In genomic region chr12:120971299-120972180, GRCh38 we compare ENCODE assay signal across 8 cellular contexts. TPM values are rescaled to one million over a fixed set of nuclear protein-coding genes. Genes with fewer than 3 reads are reported as not detected.
DNase-seq lines count a peak whose midpoint lies in the region; ATAC-seq and TF ChIP-seq lines count a peak whose summit lies in the region.

No MANE protein-coding gene starts in this region.

- no peak overlapping the region for H3K27ac ChIP-seq in CD8-positive, alpha-beta T cell (ENCODE audit: low read depth, low read length)
- H3K27ac ChIP-seq in esophagus muscularis mucosa (replicated peaks in 1 of 4) = no peak overlapping the region

- no peaks in the 10 kb centered on the region for H3K9me3 ChIP-seq in CD8-positive, alpha-beta T cell (ENCODE audit: low read length)
- no peaks in the 10 kb centered on the region for H3K9me3 ChIP-seq in esophagus muscularis mucosa

- intact Hi-C loops in CD8-positive, alpha-beta T cell (cut with DNase I, micrococcal nuclease) = loop anchor here (1.0 to 10.0 kb wide), 11 partner anchors 11 to 617 kb away; partner anchors contain the start of gene UNC119B (in 1 of the 2)
- intact Hi-C loops in esophagus muscularis mucosa (cut with DNase I) = loop anchor here (2.0 to 5.0 kb wide), 2 partner anchors 324 to 387 kb away; no protein-coding TSS in a partner anchor

- no peaks in the 10 kb centered on the region for H3K36me3 ChIP-seq in CD8-positive, alpha-beta T cell (ENCODE audit: insufficient read depth, low read length)
- no peaks in the 10 kb centered on the region for H3K36me3 ChIP-seq in esophagus muscularis mucosa

- H3K27me3 ChIP-seq in CD8-positive, alpha-beta T cell (ENCODE audit: insufficient read depth, low read length) = no peaks in the 10 kb centered on the region
- H3K27me3 ChIP-seq in esophagus muscularis mucosa = no peaks in the 10 kb centered on the region

- no peaks in the 10 kb centered on the region for H3K9me3 Mint-ChIP-seq in CD8-positive, alpha-beta T cell
- no peaks in the 10 kb centered on the region for H3K9me3 Mint-ChIP-seq in naive thymus-derived CD8-positive, alpha-beta T cell

- POLR2A ChIA-PET in CD8-positive, alpha-beta T cell (lab: Charles Lee) = interaction anchor here (0.9 to 1.0 kb wide), 2 partner anchors 10 to 325 kb away, joined by 3 to 4 read pairs; no protein-coding TSS in a partner anchor
- POLR2A ChIA-PET in naive thymus-derived CD8-positive, alpha-beta T cell (lab: Charles Lee) = interaction anchor here (0.5 to 1.2 kb wide), 6 partner anchors 24 to 653 kb away, joined by 3 to 11 read pairs (median 6); no protein-coding TSS in a partner anchor

- peak; percentile 69 for TF ChIP-seq CTCF in CD8-positive, alpha-beta T cell (IDR thresholded peaks at IDR 0.05)
- peak; percentile 69 to 77 (median 72) for TF ChIP-seq CTCF in esophagus muscularis mucosa (IDR thresholded peaks at IDR 0.05)

- TF ChIP-seq POLR2A in esophagus muscularis mucosa (IDR thresholded peaks at IDR 0.05; ENCODE audit: low read depth) = no peak

- peaks cover 5% of the 10 kb centered on the region for H3K4me1 Mint-ChIP-seq in CD8-positive, alpha-beta T cell (ENCODE audit: low read depth)
- peaks cover 1 to 9% (median 6%) of the 10 kb centered on the region in 4 donors for H3K4me1 Mint-ChIP-seq in naive thymus-derived CD8-positive, alpha-beta T cell

- 44% methylated on average over 13 of the region's 13 CpGs for WGBS in esophagus muscularis mucosa

- no peak for TF ChIP-seq EP300 in esophagus muscularis mucosa (IDR thresholded peaks at IDR 0.05)

- peak in 5 of 7 experiments; percentile 11 to 32 (median 27) for DNase-seq in CD8-positive, alpha-beta T cell
- DNase-seq in H4 (ENCODE audit: low spot score) (peak; percentile 53), NCI-H226 (peak; percentile 45), esophagus muscularis mucosa (ENCODE audit: extremely low spot score) (no peak)
- peak; percentile 22 for DNase-seq in activated CD4-positive, alpha-beta T cell treated with anti-CD3 and anti-CD28 coated beads for 48 hours
- DNase-seq in naive thymus-derived CD8-positive, alpha-beta T cell = peak in 8 of 10 donors; percentile 19 to 75 (median 46)

- peak; percentile 95 for ATAC-seq in CD8-positive, alpha-beta T cell
- peak; percentile 92 to 95 for ATAC-seq in naive thymus-derived CD8-positive, alpha-beta T cell
- no peak for ATAC-seq in HG03432 (IDR thresholded peaks at IDR 0.05; ENCODE audit: unreplicated experiment)
- no peak for ATAC-seq in GM21737 (IDR thresholded peaks at IDR 0.05; ENCODE audit: unreplicated experiment)

- H3K36me3 Mint-ChIP-seq in CD8-positive, alpha-beta T cell = no peaks in the 10 kb centered on the region
- no peaks in the 10 kb centered on the region for H3K36me3 Mint-ChIP-seq in naive thymus-derived CD8-positive, alpha-beta T cell

- no peak overlapping the region for H3K4me3 ChIP-seq in CD8-positive, alpha-beta T cell (ENCODE audit: low read depth, low read length)
- no peak overlapping the region for H3K4me3 ChIP-seq in esophagus muscularis mucosa

- H3K4me1 ChIP-seq in CD8-positive, alpha-beta T cell (ENCODE audit: insufficient read depth, low read length) = no peaks in the 10 kb centered on the region
- H3K4me1 ChIP-seq in esophagus muscularis mucosa = no peaks in the 10 kb centered on the region

- CTCF ChIA-PET in CD8-positive, alpha-beta T cell (lab: Charles Lee) = interaction anchor here (0.6 to 5.3 kb wide), 52 partner anchors 8 to 614 kb away, joined by 3 to 66 read pairs (median 4); partner anchors contain the start of genes C12orf43 and POP5

- no peak overlapping the region for H3K4me3 Mint-ChIP-seq in CD8-positive, alpha-beta T cell
- H3K4me3 Mint-ChIP-seq in naive thymus-derived CD8-positive, alpha-beta T cell = no peak overlapping the region

- H3K27me3 Mint-ChIP-seq in CD8-positive, alpha-beta T cell (ENCODE audit: low read depth) = no peaks in the 10 kb centered on the region
- peaks cover 0 to 2% (median 0%) of the 10 kb centered on the region in 5 donors for H3K27me3 Mint-ChIP-seq in naive thymus-derived CD8-positive, alpha-beta T cell

- no peak overlapping the region for H3K27ac Mint-ChIP-seq in CD8-positive, alpha-beta T cell
- H3K27ac Mint-ChIP-seq in naive thymus-derived CD8-positive, alpha-beta T cell = peak overlapping the region in 1 of 10 donors; percentile 32

RNA-seq across cellular contexts. Expression of gene HNF1A, which starts 6.8 kb away (rescaled TPM):
- total RNA-seq in CD8-positive, alpha-beta T cell = not detected
- total RNA-seq in H4 (2014; rRNA removed; shearing (Covaris generic)) = not detected in 2 replicates
- total RNA-seq in esophagus muscularis mucosa = not detected
- not detected for total RNA-seq in naive thymus-derived CD8-positive, alpha-beta T cell
- not detected for polyA plus RNA-seq in naive thymus-derived CD8-positive, alpha-beta T cell

RNA-seq across cellular contexts. Expression of gene C12orf43, which starts 44.7 kb away (rescaled TPM):
- 10 to 100 TPM; 20.7 to 21.4 TPM for total RNA-seq in CD8-positive, alpha-beta T cell
- 8.1 and 15.5 TPM in 2 replicates for total RNA-seq in H4 (2014; rRNA removed; shearing (Covaris generic))
- total RNA-seq in esophagus muscularis mucosa = 10 to 100 TPM; 14.5 to 22.6 (median 18.5) TPM
- total RNA-seq in naive thymus-derived CD8-positive, alpha-beta T cell = 10 to 100 TPM; 18.1 to 21.3 TPM
- polyA plus RNA-seq in naive thymus-derived CD8-positive, alpha-beta T cell = 10 to 100 TPM; 23.4 to 26.0 (median 25.4) TPM

Comparison
In these comparisons a context has a peak if more than half of its experiments do, and no peak if none do; other contexts are left out.
1. ATAC-seq: peak in CD8-positive, alpha-beta T cell (single experiment) and naive thymus-derived CD8-positive, alpha-beta T cell (2 of 2); none in HG03432 (single experiment) and GM21737 (single experiment).